ENCODE assay signal across 14 cellular contexts in the genomic region with DNA sequence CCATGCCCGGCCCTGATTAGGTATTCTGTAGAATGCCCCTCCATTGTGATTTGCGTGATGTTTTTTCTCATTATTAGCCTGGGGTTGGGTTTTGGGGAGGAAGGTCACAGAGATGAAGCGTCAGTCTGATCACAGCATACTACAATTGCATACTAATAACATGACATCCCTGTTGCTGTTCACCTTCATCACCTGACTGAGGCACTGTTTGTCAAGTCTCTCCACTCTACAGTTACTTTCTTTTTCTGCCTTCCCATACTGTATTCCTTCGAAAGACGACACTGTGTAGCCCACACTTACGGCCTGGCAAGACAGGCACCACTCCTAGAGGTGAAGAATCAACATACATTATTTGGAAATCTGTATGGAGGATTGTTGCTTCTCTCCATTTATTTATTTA. TPM values are rescaled to one million over a fixed set of nuclear protein-coding genes. Genes with fewer than 3 reads are reported as not detected.
DNase-seq lines count a peak whose midpoint lies in the region; ATAC-seq and TF ChIP-seq lines count a peak whose summit lies in the region.
"Had no signal": no experiment of that assay in that cellular context is flagged by ENCODE, and none has a peak within 500 bp of the region (broad histone marks: within the 10 kb centered on the region; RNA-seq: fewer than 3 reads in every experiment).

No MANE protein-coding gene starts in this region.

- H3K79me2 ChIP-seq in MM.1S (ENCODE audit: low read length): no peaks in the 10 kb centered on the region

- H3K4me3 ChIP-seq in MM.1S (ENCODE audit: low read length) (no peak overlapping the region), WERI-Rb-1 (ENCODE audit: low read depth, low read length) (no peak overlapping the region), ascending aorta (no peak overlapping the region)
- H3K4me3 ChIP-seq: BLaER1, HAP-1 had no signal

- no peaks in the 10 kb centered on the region for H4K20me1 ChIP-seq in MM.1S (ENCODE audit: insufficient read depth, low read length)
- H4K20me1 ChIP-seq: BLaER1 had no signal

- no peak overlapping the region for H3K4me2 ChIP-seq in MM.1S (ENCODE audit: low read depth, low read length)
- H3K4me2 ChIP-seq: BLaER1 had no signal

- H3K9ac ChIP-seq in MM.1S (ENCODE audit: low read length): no peak overlapping the region
- H3K9ac ChIP-seq: BLaER1 had no signal

- H3K27me3 ChIP-seq in MM.1S (replicated peaks; ENCODE audit: insufficient read depth, low read length) (no peaks in the 10 kb centered on the region), WERI-Rb-1 (ENCODE audit: insufficient read depth, low read depth, severe bottlenecking) (no peaks in the 10 kb centered on the region), ascending aorta (no peaks in the 10 kb centered on the region)
- H3K27me3 ChIP-seq: BLaER1 had no signal

- TF ChIP-seq CTCF in C4-2B (conservative IDR thresholded peaks at IDR 0.05) (peak; percentile 8; the same call in 1 of the 2 replicates), MM.1S (IDR thresholded peaks at IDR 0.05; ENCODE audit: low read length) (peak; percentile 40), WERI-Rb-1 (IDR thresholded peaks at IDR 0.05; ENCODE audit: low read depth, low read length) (peak; percentile 11; the same call in 1 of the 2 replicates), ascending aorta (IDR thresholded peaks at IDR 0.05) (no peak)

- DNase-seq in MM.1S (peak; percentile 23), WERI-Rb-1 (no peak), iris pigment epithelial cell (ENCODE audit: low read depth) (peak; percentile 4), ascending aorta (ENCODE audit: low spot score in 2 of 2) (no peak)
- no peak for DNase-seq in activated CD8-positive, alpha-beta memory T cell treated with anti-CD3 and anti-CD28 coated beads, Interleukin-2, amount 50 U/mL, for 4 hours
- DNase-seq: AML-193; CD4-positive, CD25-positive, alpha-beta regulatory T cell; DMS53; GOT3 had no signal

- H3K36me3 ChIP-seq in MM.1S (replicated peaks; ENCODE audit: insufficient read depth, low read length): no peaks in the 10 kb centered on the region
- H3K36me3 ChIP-seq in WERI-Rb-1: peaks cover 35% of the 10 kb centered on the region
- peaks cover 37 to 78% of the 10 kb centered on the region in 2 donors for H3K36me3 ChIP-seq in ascending aorta
- H3K36me3 ChIP-seq: BLaER1, HAP-1 had no signal

- H3K9me2 ChIP-seq in MM.1S (replicated peaks; ENCODE audit: insufficient read depth, low read length): no peaks in the 10 kb centered on the region

- H3K27ac ChIP-seq in C4-2B (no peak overlapping the region), MM.1S (ENCODE audit: low read length) (no peak overlapping the region), WERI-Rb-1 (no peak overlapping the region), ascending aorta (no peak overlapping the region)
- H3K27ac ChIP-seq: 22Rv1, BLaER1 had no signal

- H3F3A ChIP-seq in MM.1S (ENCODE audit: insufficient read depth, low read length): no peaks in the 10 kb centered on the region

- no peaks in the 10 kb centered on the region for H3K9me3 ChIP-seq in MM.1S (replicated peaks; ENCODE audit: insufficient read depth, low read length)
- H3K9me3 ChIP-seq in WERI-Rb-1 (ENCODE audit: severe bottlenecking): no peaks in the 10 kb centered on the region
- peaks cover 36 to 64% of the 10 kb centered on the region in 2 donors for H3K9me3 ChIP-seq in ascending aorta
- H3K9me3 ChIP-seq: HAP-1 had no signal

- H2AFZ ChIP-seq in MM.1S (ENCODE audit: low read length): no peak overlapping the region

- intact Hi-C loops in ascending aorta (cut with DNase I): loop anchor here (10.0 kb wide), 1 partner anchor 121 kb away; a partner anchor contains a TSS

- ATAC-seq in GM19035 (IDR thresholded peaks at IDR 0.05; ENCODE audit: unreplicated experiment): no peak

- no peaks in the 10 kb centered on the region for H3K4me1 ChIP-seq in MM.1S (ENCODE audit: low read length)
- H3K4me1 ChIP-seq in ascending aorta: peaks cover 0 to 3% of the 10 kb centered on the region in 2 donors
- H3K4me1 ChIP-seq: BLaER1, HAP-1 had no signal

RNA-seq across cellular contexts. Expression of a gene that starts 5.5 kb away (rescaled TPM):
- total RNA-seq in ascending aorta: 3.0 TPM

RNA-seq across cellular contexts. Expression of a gene that starts 42.1 kb away (rescaled TPM):
- total RNA-seq in ascending aorta: 38.8 TPM

Comparison
In these comparisons a context has a peak if more than half of its experiments do, and no peak if none do; other contexts are left out.
1. CTCF ChIP-seq: peak in C4-2B (single experiment), MM.1S (single experiment) and WERI-Rb-1 (single experiment); none in ascending aorta (0 of 3).
2. DNase-seq: peak in MM.1S (single experiment) and iris pigment epithelial cell (single experiment); none in WERI-Rb-1 (single experiment), activated CD8-positive, alpha-beta memory T cell treated with anti-CD3 and anti-CD28 coated beads, Interleukin-2, amount 50 U/mL, for 4 hours (single experiment) and ascending aorta (0 of 2).